ENCODE assay signal across 10 cellular contexts in the genomic region with DNA sequence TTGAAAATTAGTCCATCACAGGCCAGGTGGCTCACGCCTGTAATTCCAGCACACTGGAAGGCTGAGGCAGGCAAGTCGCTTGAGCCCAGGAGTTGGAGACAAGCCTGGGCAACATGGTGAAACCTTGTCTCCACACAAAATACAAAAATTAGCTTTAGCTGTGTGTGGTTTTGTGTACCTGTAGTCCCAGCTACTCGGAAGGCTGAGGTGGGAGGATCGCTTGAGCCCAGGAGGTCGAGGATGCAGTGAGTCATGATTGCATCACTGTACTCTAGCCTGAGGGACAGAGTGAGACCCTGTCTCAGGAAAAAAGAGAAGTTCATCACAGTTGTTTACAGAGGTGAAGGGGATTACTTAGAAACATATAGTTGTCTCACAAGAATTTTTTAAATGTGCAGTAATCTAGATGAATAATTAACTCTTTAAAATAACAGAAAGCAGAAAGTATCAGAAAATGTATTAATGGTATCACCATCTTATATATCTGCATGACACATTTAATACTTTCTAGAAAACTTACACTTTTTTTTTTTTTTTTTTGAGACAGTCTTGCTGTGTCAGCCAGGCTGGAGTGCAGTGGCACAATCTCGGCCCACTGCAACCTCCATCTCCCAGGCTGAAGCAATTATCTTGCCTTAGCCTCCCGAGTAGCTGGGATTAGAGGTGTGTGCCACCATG. TPM values are rescaled to one million over a fixed set of nuclear protein-coding genes. Genes with fewer than 3 reads are reported as not detected.
DNase-seq lines count a peak whose midpoint lies in the region; ATAC-seq, FAIRE-seq and TF ChIP-seq lines count a peak whose summit lies in the region.
"Had no signal": no experiment of that assay in that cellular context is flagged by ENCODE, and none has a peak within 500 bp of the region (broad histone marks: within the 10 kb centered on the region; RNA-seq: fewer than 3 reads in every experiment).

No MANE protein-coding gene starts in this region.

- DNase-seq in activated CD8-positive, alpha-beta T cell treated with anti-CD3 and anti-CD28 coated beads for 36 hours: peak; percentile 56
- DNase-seq in activated CD8-positive, alpha-beta T cell treated with anti-CD3 and anti-CD28 coated beads, Interleukin-2, amount 10 ng/mL, durations not matched to agents 7 days and 5 days: no peak
- DNase-seq in RCC 7860 (ENCODE audit: low spot score) (peak; percentile 70), endothelial cell of umbilical vein (ENCODE audit: low read depth, low spot score) (peak; percentile 42), small intestine (peak; percentile 23), esophagus muscularis mucosa (ENCODE audit: extremely low spot score) (no peak), 8988T (no peak), NCI-H1105 (lab: John Stamatoyannopoulos, UW) (no peak)
- DNase-seq: thyroid gland had no signal

- H3K27ac ChIP-seq in endothelial cell of umbilical vein (ENCODE audit: insufficient read depth, low read depth, low read length) (no peak overlapping the region), small intestine (ENCODE audit: low read depth in 1 of 2, low read length in 1 of 2) (no peak overlapping the region), esophagus muscularis mucosa (replicated peaks in 1 of 4) (no peak overlapping the region)
- H3K27ac ChIP-seq: thyroid gland had no signal

- no peak overlapping the region for H3K9ac ChIP-seq in endothelial cell of umbilical vein (replicated peaks; ENCODE audit: extremely low read depth, insufficient read depth, low read length)

- H3K27me3 ChIP-seq in endothelial cell of umbilical vein (ENCODE audit: control insufficient read depth in 2 of 2, insufficient read depth in 2 of 2, low read length in 2 of 2) (no peaks in the 10 kb centered on the region), small intestine (ENCODE audit: control insufficient read depth in 2 of 2, insufficient read depth in 2 of 2, low read length in 2 of 2) (no peaks in the 10 kb centered on the region), esophagus muscularis mucosa (no peaks in the 10 kb centered on the region)
- H3K27me3 ChIP-seq: thyroid gland had no signal

- H3K4me1 ChIP-seq in endothelial cell of umbilical vein (ENCODE audit: control insufficient read depth, extremely low read depth, insufficient read depth, low read length): peaks cover 8% of the 10 kb centered on the region
- peaks cover 5% of the 10 kb centered on the region in 2 donors for H3K4me1 ChIP-seq in small intestine (ENCODE audit: control insufficient read depth in 2 of 2, insufficient read depth in 1 of 2, low read depth in 1 of 2, low read length in 1 of 2)
- peaks cover 28 to 84% (median 73%) of the 10 kb centered on the region in 4 donors for H3K4me1 ChIP-seq in esophagus muscularis mucosa

- no peaks in the 10 kb centered on the region for H3K36me3 ChIP-seq in endothelial cell of umbilical vein (ENCODE audit: control insufficient read depth in 2 of 2, extremely low read depth in 1 of 2, insufficient read depth in 2 of 2, low read length in 2 of 2)
- peaks cover 0 to 2% of the 10 kb centered on the region in 2 donors for H3K36me3 ChIP-seq in small intestine (ENCODE audit: control insufficient read depth in 2 of 2, insufficient read depth in 2 of 2, low read length in 2 of 2)
- no peaks in the 10 kb centered on the region for H3K36me3 ChIP-seq in esophagus muscularis mucosa
- H3K36me3 ChIP-seq: thyroid gland had no signal

- no peak for TF ChIP-seq EP300 in esophagus muscularis mucosa (IDR thresholded peaks at IDR 0.05)

- H3K4me3 Mint-ChIP-seq in activated CD8-positive, alpha-beta T cell treated with anti-CD3 and anti-CD28 coated beads for 36 hours: peak overlapping the region; percentile 22
- no peak overlapping the region for H3K4me3 Mint-ChIP-seq in activated CD8-positive, alpha-beta T cell treated with anti-CD3 and anti-CD28 coated beads, Interleukin-2, amount 10 ng/mL, durations not matched to agents 7 days and 5 days
- H3K4me3 Mint-ChIP-seq: activated T-helper 1 cell treated with anti-CD3 and anti-CD28 coated beads, Interleukin-12 subunit alpha, Interleukin-12 subunit beta, Interleukin-2, Interleukin-4 antibody, amounts not matched to agents 30 ng/mL and 10 ng/mL and 1 ng/mL, durations not matched to agents 14 hours and 24 hours and 36 hours had no signal

- TF ChIP-seq CTCF in activated CD8-positive, alpha-beta T cell treated with anti-CD3 and anti-CD28 coated beads for 36 hours (IDR thresholded peaks at IDR 0.05): no peak
- no peak for TF ChIP-seq CTCF in endothelial cell of umbilical vein (IDR thresholded peaks at IDR 0.05; ENCODE audit: extremely low read depth in 1 of 2, insufficient read depth in 1 of 2, low read depth in 1 of 2, low read length in 2 of 2)
- TF ChIP-seq CTCF in esophagus muscularis mucosa (IDR thresholded peaks at IDR 0.05): no peak

- intact Hi-C loops in activated CD8-positive, alpha-beta T cell treated with anti-CD3 and anti-CD28 coated beads for 36 hours (cut with micrococcal nuclease): no loop called here
- intact Hi-C loops in endothelial cell of umbilical vein (cut with micrococcal nuclease): no loop called here
- intact Hi-C loops in esophagus muscularis mucosa (cut with DNase I): no loop called here

- H3K9me1 ChIP-seq in endothelial cell of umbilical vein (replicated peaks; ENCODE audit: control insufficient read depth, extremely low read depth, insufficient read depth, low read length): no peaks in the 10 kb centered on the region

- H3K9me3 Mint-ChIP-seq in activated CD8-positive, alpha-beta T cell treated with anti-CD3 and anti-CD28 coated beads for 36 hours: no peaks in the 10 kb centered on the region
- no peaks in the 10 kb centered on the region for H3K9me3 Mint-ChIP-seq in activated CD8-positive, alpha-beta T cell treated with anti-CD3 and anti-CD28 coated beads, Interleukin-2, amount 10 ng/mL, durations not matched to agents 7 days and 5 days (ENCODE audit: insufficient read depth)
- H3K9me3 Mint-ChIP-seq: activated T-helper 1 cell treated with anti-CD3 and anti-CD28 coated beads, Interleukin-12 subunit alpha, Interleukin-12 subunit beta, Interleukin-2, Interleukin-4 antibody, amounts not matched to agents 30 ng/mL and 10 ng/mL and 1 ng/mL, durations not matched to agents 14 hours and 24 hours and 36 hours had no signal

- H3K36me3 Mint-ChIP-seq in activated CD8-positive, alpha-beta T cell treated with anti-CD3 and anti-CD28 coated beads for 36 hours (ENCODE audit: low read depth): peaks cover 16% of the 10 kb centered on the region
- H3K36me3 Mint-ChIP-seq in activated CD8-positive, alpha-beta T cell treated with anti-CD3 and anti-CD28 coated beads, Interleukin-2, amount 10 ng/mL, durations not matched to agents 7 days and 5 days (ENCODE audit: low read depth): peaks cover 7% of the 10 kb centered on the region

- dilution Hi-C loops in endothelial cell of umbilical vein (cut with MboI; ENCODE audit: extremely low pct_ligation_motif_present, low sequenced_read_pairs): no loop called here

- H3K4me3 ChIP-seq in endothelial cell of umbilical vein (replicated peaks in 1 of 3; ENCODE audit: insufficient read depth in 1 of 3, low read depth in 1 of 3, low read length in 3 of 3) (no peak overlapping the region), small intestine (ENCODE audit: low read depth in 1 of 2, low read length in 2 of 2) (no peak overlapping the region), esophagus muscularis mucosa (no peak overlapping the region)
- H3K4me3 ChIP-seq: thyroid gland had no signal

- CTCF ChIA-PET in activated CD8-positive, alpha-beta T cell treated with anti-CD3 and anti-CD28 coated beads for 36 hours (lab: Charles Lee): interaction anchor here (1.0 to 1.1 kb wide), 2 partner anchors 14 to 185 kb away, joined by 3 to 4 read pairs; no protein-coding TSS in a partner anchor
- CTCF ChIA-PET in activated CD8-positive, alpha-beta T cell treated with anti-CD3 and anti-CD28 coated beads, Interleukin-2, amount 10 ng/mL, durations not matched to agents 7 days and 5 days (lab: Charles Lee): interaction anchor here (1.1 to 1.5 kb wide), 2 partner anchors 11 to 200 kb away, joined by 3 read pairs; no protein-coding TSS in a partner anchor
- CTCF ChIA-PET in endothelial cell of umbilical vein (lab: Charles Lee): interaction anchor here (0.7 kb wide), 1 partner anchor 281 kb away, joined by 3 read pairs; no protein-coding TSS in a partner anchor

- H3K9me3 ChIP-seq in endothelial cell of umbilical vein (replicated peaks; ENCODE audit: control insufficient read depth, insufficient read depth, low read length): no peaks in the 10 kb centered on the region
- H3K9me3 ChIP-seq in small intestine (ENCODE audit: control insufficient read depth, low read depth): no peaks in the 10 kb centered on the region
- H3K9me3 ChIP-seq in esophagus muscularis mucosa: no peaks in the 10 kb centered on the region
- H3K9me3 ChIP-seq: thyroid gland had no signal

- H3K27me3 Mint-ChIP-seq in activated CD8-positive, alpha-beta T cell treated with anti-CD3 and anti-CD28 coated beads for 36 hours: no peaks in the 10 kb centered on the region
- no peaks in the 10 kb centered on the region for H3K27me3 Mint-ChIP-seq in activated CD8-positive, alpha-beta T cell treated with anti-CD3 and anti-CD28 coated beads, Interleukin-2, amount 10 ng/mL, durations not matched to agents 7 days and 5 days (ENCODE audit: low read depth)

- FAIRE-seq in RCC 7860 (lab: Jason Lieb, UNC) (peak; percentile 83), endothelial cell of umbilical vein (lab: Jason Lieb, UNC) (peak; percentile 77), small intestine (lab: Jason Lieb, UNC) (no peak)

- TF ChIP-seq POLR2A in endothelial cell of umbilical vein (IDR thresholded peaks at IDR 0.05; ENCODE audit: low read depth, low read length) (no peak), esophagus muscularis mucosa (IDR thresholded peaks at IDR 0.05; ENCODE audit: low read depth) (no peak)

- no peak overlapping the region for H2AFZ ChIP-seq in endothelial cell of umbilical vein (ENCODE audit: low read depth, low read length)

- peak overlapping the region; percentile 83 for H3K27ac Mint-ChIP-seq in activated CD8-positive, alpha-beta T cell treated with anti-CD3 and anti-CD28 coated beads for 36 hours
- no peak overlapping the region for H3K27ac Mint-ChIP-seq in activated CD8-positive, alpha-beta T cell treated with anti-CD3 and anti-CD28 coated beads, Interleukin-2, amount 10 ng/mL, durations not matched to agents 7 days and 5 days
- H3K27ac Mint-ChIP-seq: activated T-helper 1 cell treated with anti-CD3 and anti-CD28 coated beads, Interleukin-12 subunit alpha, Interleukin-12 subunit beta, Interleukin-2, Interleukin-4 antibody, amounts not matched to agents 30 ng/mL and 10 ng/mL and 1 ng/mL, durations not matched to agents 14 hours and 24 hours and 36 hours had no signal

- peaks cover 29% of the 10 kb centered on the region for H4K20me1 ChIP-seq in endothelial cell of umbilical vein (replicated peaks; ENCODE audit: control insufficient read depth, extremely low read depth, insufficient read depth, low read length)

- POLR2A ChIA-PET in activated CD8-positive, alpha-beta T cell treated with anti-CD3 and anti-CD28 coated beads for 36 hours (lab: Charles Lee): interaction anchor here (1.0 kb wide), 1 partner anchor 8 kb away, joined by 5 read pairs; the partner anchor contains the start of gene LCOR
- POLR2A ChIA-PET in activated CD8-positive, alpha-beta T cell treated with anti-CD3 and anti-CD28 coated beads, Interleukin-2, amount 10 ng/mL, durations not matched to agents 7 days and 5 days (lab: Charles Lee): no interaction called here
- POLR2A ChIA-PET in endothelial cell of umbilical vein (lab: Charles Lee): no interaction called here

- peaks cover 67% of the 10 kb centered on the region for H3K4me1 Mint-ChIP-seq in activated CD8-positive, alpha-beta T cell treated with anti-CD3 and anti-CD28 coated beads for 36 hours (ENCODE audit: low read depth)
- H3K4me1 Mint-ChIP-seq in activated CD8-positive, alpha-beta T cell treated with anti-CD3 and anti-CD28 coated beads, Interleukin-2, amount 10 ng/mL, durations not matched to agents 7 days and 5 days (ENCODE audit: low read depth): peaks cover 29% of the 10 kb centered on the region

- peak overlapping the region; percentile 5 for H3K4me2 ChIP-seq in endothelial cell of umbilical vein (ENCODE audit: insufficient read depth, low read length)

- no TSS peak for BruUV-seq in endothelial cell of umbilical vein (replicated peaks; lab: Mats Ljungman, UMichigan)

- H3K79me2 ChIP-seq in endothelial cell of umbilical vein (ENCODE audit: control insufficient read depth, insufficient read depth, low read length): peaks cover 96% of the 10 kb centered on the region

- peak; percentile 84 for ATAC-seq in activated CD8-positive, alpha-beta T cell treated with anti-CD3 and anti-CD28 coated beads for 36 hours
- ATAC-seq in activated CD8-positive, alpha-beta T cell treated with anti-CD3 and anti-CD28 coated beads, Interleukin-2, amount 10 ng/mL, durations not matched to agents 7 days and 5 days: no peak

- 61 to 73% (median 73%) methylated on average over 7 of the region's 7 CpGs for WGBS in small intestine, 3 donors
- WGBS in esophagus muscularis mucosa: 69% methylated on average over 7 of the region's 7 CpGs

RNA-seq across cellular contexts. Expression of gene LCOR, which starts 8.9 kb away (rescaled TPM):
- total RNA-seq in activated CD8-positive, alpha-beta T cell treated with anti-CD3 and anti-CD28 coated beads for 36 hours: 10 to 100 TPM; 20.6 to 24.3 TPM
- total RNA-seq in activated CD8-positive, alpha-beta T cell treated with anti-CD3 and anti-CD28 coated beads, Interleukin-2, amount 10 ng/mL, durations not matched to agents 7 days and 5 days: 10 to 100 TPM; 36.6 to 37.4 TPM
- total RNA-seq in endothelial cell of umbilical vein (32.9 and 39.0 TPM in 2 replicates), esophagus muscularis mucosa (10 to 100 TPM; 23.1 to 43.2 (median 29.4) TPM)
- polyA plus RNA-seq in endothelial cell of umbilical vein (3.2 and 11.6 TPM in 2 replicates), small intestine (10 to 100 TPM in 1 of 3 donors, 1 to 10 TPM in 2; 7.0 to 11.0 (median 8.1) TPM)
- 4.4 and 4.7 TPM in 2 replicates for polyA plus RNA-seq in endothelial cell of umbilical vein (2011; cell fraction: cytosol; rRNA removed)
- 12.3 and 14.2 TPM in 2 replicates for polyA plus RNA-seq in endothelial cell of umbilical vein (2011; cell fraction: nucleus; rRNA removed)
- 9.9 and 13.5 TPM in 2 replicates for polyA plus RNA-seq in endothelial cell of umbilical vein (2012)
- 26.4 and 28.8 TPM in 2 replicates for polyA minus RNA-seq in endothelial cell of umbilical vein
- polyA minus RNA-seq in endothelial cell of umbilical vein (2011; cell fraction: cytosol; rRNA and poly(A)+ RNA removed): 18.8 TPM
- polyA minus RNA-seq in endothelial cell of umbilical vein (2011; cell fraction: nucleus; rRNA and poly(A)+ RNA removed): 46.5 and 61.7 TPM in 2 replicates

Comparison
In these comparisons a context has a peak if more than half of its experiments do, and no peak if none do; other contexts are left out.
1. DNase-seq: peak in activated CD8-positive, alpha-beta T cell treated with anti-CD3 and anti-CD28 coated beads for 36 hours (single experiment), RCC 7860 (single experiment), endothelial cell of umbilical vein (single experiment) and small intestine (single experiment); none in activated CD8-positive, alpha-beta T cell treated with anti-CD3 and anti-CD28 coated beads, Interleukin-2, amount 10 ng/mL, durations not matched to agents 7 days and 5 days (single experiment), esophagus muscularis mucosa (single experiment), 8988T (single experiment) and NCI-H1105 (single experiment).